In the genomic region with DNA sequence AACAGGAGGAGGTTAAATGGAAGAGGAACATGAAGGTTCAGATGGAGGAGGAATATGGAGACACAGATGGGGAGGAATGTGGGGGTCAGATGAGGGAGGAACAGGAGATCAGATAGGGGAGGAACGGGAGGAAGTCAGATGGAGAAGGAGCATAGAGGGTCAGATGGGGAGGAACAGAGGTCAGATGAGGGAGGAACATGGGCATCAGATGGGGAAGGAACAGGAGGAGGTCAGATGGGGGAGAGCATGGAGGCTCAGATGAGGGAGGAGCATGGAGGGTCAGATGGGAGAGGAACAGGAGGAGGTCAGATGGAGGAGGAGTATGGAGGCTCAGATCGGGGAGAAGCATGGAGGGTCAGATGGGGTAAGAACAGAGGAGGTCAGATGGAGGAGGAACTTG, we compare ENCODE assay signal across 20 cellular contexts.
DNase-seq lines count a peak whose midpoint lies in the region; TF ChIP-seq lines count a peak whose summit lies in the region.
"Had no signal": no experiment of that assay in that cellular context is flagged by ENCODE, and none has a peak within 500 bp of the region (broad histone marks: within the 10 kb centered on the region; RNA-seq: fewer than 3 reads in every experiment).

No MANE protein-coding gene starts in this region.

- H3K27ac ChIP-seq in HEK293 (ENCODE audit: extremely low read depth, low read depth, low read length) (no peak overlapping the region), MM.1S (ENCODE audit: low read length) (no peak overlapping the region), RWPE1 (no peak overlapping the region)
- H3K27ac ChIP-seq: GM23248 had no signal

- H3K36me3 Mint-ChIP-seq in brain: no peaks in the 10 kb centered on the region
- no peaks in the 10 kb centered on the region for H3K36me3 Mint-ChIP-seq in type B pancreatic cell
- H3K36me3 Mint-ChIP-seq: CD4-positive, CD25-positive, alpha-beta regulatory T cell; CD8-positive, alpha-beta memory T cell had no signal

- peaks cover 0 to 10% (median 0%) of the 10 kb centered on the region in 5 experiments for H3K9me3 Mint-ChIP-seq in brain
- no peaks in the 10 kb centered on the region for H3K9me3 Mint-ChIP-seq in type B pancreatic cell
- H3K9me3 Mint-ChIP-seq: HFFc6 had no signal

- H3K9ac ChIP-seq in MM.1S (ENCODE audit: low read length): no peak overlapping the region
- H3K9ac ChIP-seq: GM23248 had no signal

- TF ChIP-seq CTCF in HEK293 (tag by site-specific recombination; IDR thresholded peaks at IDR 0.05) (no peak), MM.1S (IDR thresholded peaks at IDR 0.05; ENCODE audit: low read length) (no peak), brain (conservative IDR thresholded peaks at IDR 0.05) (no peak), type B pancreatic cell (conservative IDR thresholded peaks at IDR 0.05) (no peak), RWPE1 (conservative IDR thresholded peaks at IDR 0.05; ENCODE audit: low read depth) (no peak)

- H3K4me1 ChIP-seq in HEK293 (ENCODE audit: control insufficient read depth, insufficient read depth, low read length): no peaks in the 10 kb centered on the region
- peaks cover 18% of the 10 kb centered on the region for H3K4me1 ChIP-seq in MM.1S (ENCODE audit: low read length)
- H3K4me1 ChIP-seq: BE2C had no signal

- H3K4me3 Mint-ChIP-seq in brain (no peak overlapping the region), type B pancreatic cell (no peak overlapping the region)
- H3K4me3 Mint-ChIP-seq: CD4-positive, CD25-positive, alpha-beta regulatory T cell; CD8-positive, alpha-beta memory T cell; HFFc6 had no signal

- no peaks in the 10 kb centered on the region for H3K36me3 ChIP-seq in HEK293 (ENCODE audit: control insufficient read depth in 2 of 2, insufficient read depth in 1 of 2, low read length in 2 of 2)
- no peaks in the 10 kb centered on the region for H3K36me3 ChIP-seq in MM.1S (replicated peaks; ENCODE audit: insufficient read depth, low read length)
- H3K36me3 ChIP-seq: BE2C had no signal

- no peak overlapping the region for H3K4me3 ChIP-seq in HEK293 (ENCODE audit: low read depth, low read length)
- H3K4me3 ChIP-seq in MM.1S (ENCODE audit: low read length): no peak overlapping the region
- H3K4me3 ChIP-seq: GM23248 had no signal

- DNase-seq in MM.1S (no peak), type B pancreatic cell (ENCODE audit: extremely low spot score, unreplicated experiment) (no peak), cerebellar nuclear complex (lab: John Stamatoyannopoulos, UW) (no peak), 8988T (no peak), RWPE1 (ENCODE audit: low spot score) (no peak)
- DNase-seq: ACHN; BE2C; C1 segment of cervical spinal cord; CD4-positive, CD25-positive, alpha-beta regulatory T cell; CD8-positive, alpha-beta memory T cell; COR-L47; DMS 273 treated with DMSO at 0.1 percent for 48 hours; DMS53; DND-41; EL; GM23248; HCEC 1CT; HFFc6 had no signal

- no peaks in the 10 kb centered on the region for H3K79me2 ChIP-seq in MM.1S (ENCODE audit: low read length)

- POLR2A ChIA-PET in HEK293 (lab: Yijun Ruan, JAX): no interaction called here
- POLR2A ChIA-PET in RWPE1 (lab: Yijun Ruan, JAX; ENCODE audit: low non-redundant PET): no interaction called here

- peaks cover 5% of the 10 kb centered on the region for H3K4me1 Mint-ChIP-seq in brain
- peaks cover 18% of the 10 kb centered on the region for H3K4me1 Mint-ChIP-seq in type B pancreatic cell (ENCODE audit: unreplicated experiment)
- H3K4me1 Mint-ChIP-seq: CD4-positive, CD25-positive, alpha-beta regulatory T cell; CD8-positive, alpha-beta memory T cell had no signal

- H2AFZ ChIP-seq in MM.1S (ENCODE audit: low read length): no peak overlapping the region
- H2AFZ ChIP-seq: GM23248 had no signal

- H3K27me3 Mint-ChIP-seq in brain: peaks cover 64% of the 10 kb centered on the region
- H3K27me3 Mint-ChIP-seq in type B pancreatic cell: peaks cover 46% of the 10 kb centered on the region

- CTCF ChIA-PET in HEK293 (lab: Yijun Ruan, JAX) (interaction anchor here (0.7 to 2.6 kb wide), 3 partner anchors 10 to 425 kb away, joined by 3 to 15 read pairs (median 4); no protein-coding TSS in a partner anchor), RWPE1 (lab: Yijun Ruan, JAX) (interaction anchor here (2.3 to 3.2 kb wide), 2 partner anchors 85 to 346 kb away, joined by 12 to 18 read pairs; no protein-coding TSS in a partner anchor)

- no peaks in the 10 kb centered on the region for H3K9me2 ChIP-seq in MM.1S (replicated peaks; ENCODE audit: insufficient read depth, low read length)

- H3F3A ChIP-seq in MM.1S (ENCODE audit: insufficient read depth, low read length): peaks cover 6% of the 10 kb centered on the region; the same call in 1 of the 2 replicates

- H3K4me2 ChIP-seq in MM.1S (ENCODE audit: low read depth, low read length): peak overlapping the region; percentile 92; the same call in 1 of the 2 replicates

- H3K9me3 ChIP-seq in HEK293 (ENCODE audit: control insufficient read depth, insufficient read depth, low read depth, low read length): no peaks in the 10 kb centered on the region
- H3K9me3 ChIP-seq in MM.1S (replicated peaks; ENCODE audit: insufficient read depth, low read length): no peaks in the 10 kb centered on the region
- H3K9me3 ChIP-seq: BE2C had no signal

- H3K27me3 ChIP-seq in MM.1S (replicated peaks; ENCODE audit: insufficient read depth, low read length): no peaks in the 10 kb centered on the region
- H3K27me3 ChIP-seq: BE2C had no signal

- H4K20me1 ChIP-seq in MM.1S (ENCODE audit: insufficient read depth, low read length): no peaks in the 10 kb centered on the region

- H3K27ac Mint-ChIP-seq in brain: peak overlapping the region in 3 of 5 experiments; percentile 7 to 71 (median 48)
- peak overlapping the region; percentile 50 for H3K27ac Mint-ChIP-seq in type B pancreatic cell
- H3K27ac Mint-ChIP-seq: CD4-positive, CD25-positive, alpha-beta regulatory T cell; CD8-positive, alpha-beta memory T cell; HFFc6 had no signal

TF ChIP-seq in HEK293, 187 proteins besides CTCF, POLR2A, EP300 and RAD21:
- TF ChIP-seq, protein P1, sequence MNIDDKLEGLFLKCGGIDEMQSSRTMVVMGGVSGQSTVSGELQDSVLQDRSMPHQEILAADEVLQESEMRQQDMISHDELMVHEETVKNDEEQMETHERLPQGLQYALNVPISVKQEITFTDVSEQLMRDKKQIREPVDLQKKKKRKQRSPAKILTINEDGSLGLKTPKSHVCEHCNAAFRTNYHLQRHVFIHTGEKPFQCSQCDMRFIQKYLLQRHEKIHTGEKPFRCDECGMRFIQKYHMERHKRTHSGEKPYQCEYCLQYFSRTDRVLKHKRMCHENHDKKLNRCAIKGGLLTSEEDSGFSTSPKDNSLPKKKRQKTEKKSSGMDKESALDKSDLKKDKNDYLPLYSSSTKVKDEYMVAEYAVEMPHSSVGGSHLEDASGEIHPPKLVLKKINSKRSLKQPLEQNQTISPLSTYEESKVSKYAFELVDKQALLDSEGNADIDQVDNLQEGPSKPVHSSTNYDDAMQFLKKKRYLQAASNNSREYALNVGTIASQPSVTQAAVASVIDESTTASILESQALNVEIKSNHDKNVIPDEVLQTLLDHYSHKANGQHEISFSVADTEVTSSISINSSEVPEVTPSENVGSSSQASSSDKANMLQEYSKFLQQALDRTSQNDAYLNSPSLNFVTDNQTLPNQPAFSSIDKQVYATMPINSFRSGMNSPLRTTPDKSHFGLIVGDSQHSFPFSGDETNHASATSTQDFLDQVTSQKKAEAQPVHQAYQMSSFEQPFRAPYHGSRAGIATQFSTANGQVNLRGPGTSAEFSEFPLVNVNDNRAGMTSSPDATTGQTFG (tag by site-specific recombination; IDR thresholded peaks at IDR 0.05; ENCODE audit: borderline replicate concordance): peak; percentile 62; the same call in 1 of the 2 replicates
- no peak for TF ChIP-seq ZNF501 (tag by site-specific recombination; IDR thresholded peaks at IDR 0.05)
- TF ChIP-seq SP2 (tag by site-specific recombination; IDR thresholded peaks at IDR 0.05): no peak
- no peak for TF ChIP-seq ZNF394 (tag by site-specific recombination; IDR thresholded peaks at IDR 0.05; ENCODE audit: borderline replicate concordance)
- TF ChIP-seq ZNF398 (tag by site-specific recombination; IDR thresholded peaks at IDR 0.05): 0 out of 2 replicates have a peak, but pooled peaks have one; percentile 10
- no peak for TF ChIP-seq GLIS1 (tag by site-specific recombination; IDR thresholded peaks at IDR 0.05)
TF ChIP-seq in HEK293: peak in this region for 2.
